Comparison of ENCODE assay signal across 16 cellular contexts in genomic region chr5:155299342-155300006, GRCh38.
"Had no signal": no experiment of that assay in that cellular context is flagged by ENCODE, and none has a peak within 500 bp of the region (broad histone marks: within the 10 kb centered on the region; RNA-seq: fewer than 3 reads in every experiment).

No MANE protein-coding gene starts in this region.

- H3K4me3 Mint-ChIP-seq: activated CD8-positive, alpha-beta T cell treated with anti-CD3 and anti-CD28 coated beads for 36 hours; activated T-cell treated with anti-CD3 and anti-CD28 coated beads, Interleukin-2, amount 50 U/mL, for 4 hours; endodermal cell; natural killer cell treated with Interleukin-12 subunit alpha and Interleukin-12 subunit beta and Interleukin-15 and Interleukin-18, amount 100 ng/mL, for 72 hours; type B pancreatic cell had no signal

- H3K36me3 Mint-ChIP-seq: natural killer cell treated with Interleukin-12 subunit alpha and Interleukin-12 subunit beta and Interleukin-15 and Interleukin-18, amount 100 ng/mL, for 72 hours; type B pancreatic cell had no signal

- H3K9me3 ChIP-seq: adrenal gland, suprapubic skin had no signal

- H3K4me1 ChIP-seq: adrenal gland, suprapubic skin had no signal

- H3K4me3 ChIP-seq: adrenal gland, suprapubic skin had no signal

- H3K27ac ChIP-seq: adrenal gland, suprapubic skin had no signal

- H3K27me3 Mint-ChIP-seq: activated CD8-positive, alpha-beta T cell treated with anti-CD3 and anti-CD28 coated beads for 36 hours; natural killer cell treated with Interleukin-12 subunit alpha and Interleukin-12 subunit beta and Interleukin-15 and Interleukin-18, amount 100 ng/mL, for 72 hours; type B pancreatic cell had no signal

- H3K4me1 Mint-ChIP-seq: endodermal cell had no signal

- H3K27me3 ChIP-seq: adrenal gland, suprapubic skin had no signal

- DNase-seq: activated CD4-positive, alpha-beta T cell treated with anti-CD3 and anti-CD28 coated beads for 4 hours; activated CD8-positive, alpha-beta T cell treated with anti-CD3 and anti-CD28 coated beads for 36 hours; activated effector memory CD4-positive, alpha-beta T cell treated with Interleukin-2 at 50 U/mL for 16 hours; activated naive CD4-positive, alpha-beta T cell treated with anti-CD3 and anti-CD28 coated beads, Interleukin-2, amount 50 U/mL, for 16 hours; activated T-cell treated with anti-CD3 and anti-CD28 coated beads, Interleukin-2, amount 50 U/mL, for 4 hours; adrenal gland; endodermal cell; mesendoderm; nucleus accumbens; small intestine; stimulated activated CD4-positive, alpha-beta T cell treated with anti-CD3 and anti-CD28 coated beads, Interleukin-4, amount 100 ng/mL, for 4 hours; stimulated activated CD8-positive, alpha-beta memory T cell treated with anti-CD3 and anti-CD28 coated beads, Interleukin-4, amount 100 ng/mL, for 48 hours; stimulated activated naive CD4-positive, alpha-beta T cell treated with Interleukin-2 at 50 U/mL for 16 hours had no signal

- ATAC-seq: activated CD8-positive, alpha-beta T cell treated with anti-CD3 and anti-CD28 coated beads for 36 hours; activated T-cell treated with anti-CD3 and anti-CD28 coated beads, Interleukin-2, amount 50 U/mL, for 4 hours; natural killer cell treated with Interleukin-12 subunit alpha and Interleukin-12 subunit beta and Interleukin-15 and Interleukin-18, amount 100 ng/mL, for 72 hours had no signal

- H3K9me3 Mint-ChIP-seq: activated CD8-positive, alpha-beta T cell treated with anti-CD3 and anti-CD28 coated beads for 36 hours; activated T-cell treated with anti-CD3 and anti-CD28 coated beads, Interleukin-2, amount 50 U/mL, for 4 hours; endodermal cell; type B pancreatic cell had no signal

- H3K36me3 ChIP-seq: adrenal gland, suprapubic skin had no signal

- H3K27ac Mint-ChIP-seq: activated CD8-positive, alpha-beta T cell treated with anti-CD3 and anti-CD28 coated beads for 36 hours; endodermal cell; natural killer cell treated with Interleukin-12 subunit alpha and Interleukin-12 subunit beta and Interleukin-15 and Interleukin-18, amount 100 ng/mL, for 72 hours; type B pancreatic cell had no signal
